8 cellular contexts compared by ENCODE assay signal in genomic region chr10:68900427-68901105, GRCh38. TPM values are rescaled to one million over a fixed set of nuclear protein-coding genes. Genes with fewer than 3 reads are reported as not detected.
DNase-seq lines count a peak whose midpoint lies in the region; ATAC-seq, FAIRE-seq and TF ChIP-seq lines count a peak whose summit lies in the region.

No MANE protein-coding gene starts in this region.

- peak overlapping the region; percentile 98 for H3K27ac Mint-ChIP-seq in HFFc6

- H3K4me1 ChIP-seq in right lobe of liver: peaks cover 0 to 11% (median 2%) of the 10 kb centered on the region in 4 donors

- FAIRE-seq in bronchial epithelial cell (lab: Jason Lieb, UNC): no peak

- no peaks in the 10 kb centered on the region for H3K27me3 Mint-ChIP-seq in HFFc6 (ENCODE audit: insufficient read depth)

- H3K36me3 Mint-ChIP-seq in HFFc6 (ENCODE audit: low read depth): peaks cover 18% of the 10 kb centered on the region

- TF ChIP-seq CTCF in HFFc6 (IDR thresholded peaks at IDR 0.05): no peak
- TF ChIP-seq CTCF in bronchial epithelial cell (IDR thresholded peaks at IDR 0.05; ENCODE audit: insufficient read depth, low read length, severe bottlenecking): no peak
- TF ChIP-seq CTCF in right lobe of liver (IDR thresholded peaks at IDR 0.05): no peak

- H3K27me3 ChIP-seq in bronchial epithelial cell (ENCODE audit: control insufficient read depth, insufficient read depth, low read length): no peaks in the 10 kb centered on the region
- no peaks in the 10 kb centered on the region for H3K27me3 ChIP-seq in right lobe of liver

- 8% methylated on average over 28 of the region's 40 CpGs for WGBS in right lobe of liver (ENCODE audit: insufficient coverage, low coverage, low lambda C conversion rate, missing lambda C conversion rate)

- no peaks in the 10 kb centered on the region for H3K36me3 ChIP-seq in bronchial epithelial cell (ENCODE audit: control insufficient read depth, insufficient read depth, low read length)
- H3K36me3 ChIP-seq in right lobe of liver: no peaks in the 10 kb centered on the region

- no peaks in the 10 kb centered on the region for H3K9me3 Mint-ChIP-seq in HFFc6

- intact Hi-C loops in right lobe of liver (cut with DNase I): no loop called here

- peaks cover 41% of the 10 kb centered on the region for H3K4me1 Mint-ChIP-seq in HFFc6 (ENCODE audit: low read depth)

- H3K4me3 ChIP-seq in bronchial epithelial cell (ENCODE audit: low read depth, low read length): peak overlapping the region; percentile 77
- peak overlapping the region; percentile 73 to 94 (median 78) for H3K4me3 ChIP-seq in right lobe of liver

- no peaks in the 10 kb centered on the region for H3K9me3 ChIP-seq in right lobe of liver

- peak; percentile 24 for DNase-seq in SIG-M5 treated with dmso at 0.1 percent for 504 hours (lab: John Stamatoyannopoulos, UW; ENCODE audit: unreplicated experiment)
- no peak for DNase-seq in SIG-M5 (lab: John Stamatoyannopoulos, UW)
- peak; percentile 30 for DNase-seq in HFFc6
- peak; percentile 81 for DNase-seq in NCI-H774 (lab: John Stamatoyannopoulos, UW)
- DNase-seq in bronchial epithelial cell (ENCODE audit: low read depth): peak; percentile 54
- peak in 2 of 3 donors; percentile 79 for DNase-seq in right lobe of liver
- peak; percentile 77 for DNase-seq in stimulated activated naive CD8-positive, alpha-beta T cell treated with anti-CD3 and anti-CD28 coated beads, Interleukin-15, Interleukin-2, amounts not matched to agents 100 U/mL and 50 U/mL, for 24 hours
- DNase-seq in NAMALWA (ENCODE audit: low spot score): no peak

- TF ChIP-seq POLR2A in right lobe of liver (IDR thresholded peaks at IDR 0.05): peak; percentile 11

- peak overlapping the region; percentile 94 for H3K4me3 Mint-ChIP-seq in HFFc6

- peak overlapping the region; percentile 97 to 98 (median 97) for H3K27ac ChIP-seq in right lobe of liver

- ATAC-seq in right lobe of liver: peak; percentile 47 to 72 (median 60)
- no peak for ATAC-seq in stimulated activated naive CD8-positive, alpha-beta T cell treated with anti-CD3 and anti-CD28 coated beads, Interleukin-15, Interleukin-2, amounts not matched to agents 100 U/mL and 50 U/mL, for 24 hours

RNA-seq across cellular contexts. Expression of gene DDX50, which starts 0.5 kb away (rescaled TPM):
- 10 to 100 TPM; 35.6 to 39.4 (median 37.3) TPM for total RNA-seq in HFFc6 (2021; fragmentation: NEBNext Ultra II Directional; extraction: Animal tissue kit (Norgen Biotek cat#: 25700))
- total RNA-seq in bronchial epithelial cell: 47.9 and 73.7 TPM in 2 replicates
- total RNA-seq in right lobe of liver: 10 to 100 TPM in 4 of 6 experiments, 1 to 10 TPM in 2; 7.4 to 12.4 (median 11.2) TPM

RNA-seq across cellular contexts. Expression of gene DDX21, which starts 55.4 kb away (rescaled TPM):
- total RNA-seq in HFFc6 (2021; fragmentation: NEBNext Ultra II Directional; extraction: Animal tissue kit (Norgen Biotek cat#: 25700)): 100 to 1,000 TPM in 1 of 6 experiments, 10 to 100 TPM in 5; 81.7 to 103 (median 90.7) TPM
- total RNA-seq in bronchial epithelial cell: 148 and 193 TPM in 2 replicates
- 10 to 100 TPM; 12.7 to 43.1 (median 29.1) TPM for total RNA-seq in right lobe of liver

Comparison
In these comparisons a context has a peak if more than half of its experiments do, and no peak if none do; other contexts are left out.
1. DNase-seq: peak in SIG-M5 treated with dmso at 0.1 percent for 504 hours (single experiment), HFFc6 (single experiment), NCI-H774 (single experiment), bronchial epithelial cell (single experiment), right lobe of liver (2 of 3) and stimulated activated naive CD8-positive, alpha-beta T cell treated with anti-CD3 and anti-CD28 coated beads, Interleukin-15, Interleukin-2, amounts not matched to agents 100 U/mL and 50 U/mL, for 24 hours (single experiment); none in SIG-M5 (single experiment) and NAMALWA (single experiment).